In the genomic region with DNA sequence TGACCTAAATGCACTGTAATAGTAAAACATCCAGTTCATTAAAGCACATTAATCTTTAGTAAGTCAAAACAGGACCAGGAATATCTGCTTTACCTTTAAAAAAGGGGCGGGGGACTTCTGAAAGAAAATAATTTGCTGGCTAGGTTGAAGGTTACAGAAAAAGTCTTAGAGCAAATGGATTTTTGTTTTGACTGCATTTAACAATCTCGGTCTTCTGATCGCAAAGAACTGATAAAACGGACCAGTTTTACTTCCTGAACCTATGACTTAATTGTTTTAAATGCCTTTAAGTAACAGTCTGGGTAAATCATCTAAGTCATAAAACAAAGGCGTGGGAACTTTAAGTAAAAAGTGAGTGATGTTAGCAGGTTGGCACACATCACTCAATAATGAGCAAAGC, we compare ENCODE assay signal across 9 cellular contexts. TPM values are rescaled to one million over a fixed set of nuclear protein-coding genes. Genes with fewer than 3 reads are reported as not detected.
DNase-seq lines count a peak whose midpoint lies in the region; ATAC-seq and TF ChIP-seq lines count a peak whose summit lies in the region.
"Had no signal": no experiment of that assay in that cellular context is flagged by ENCODE, and none has a peak within 500 bp of the region (broad histone marks: within the 10 kb centered on the region; RNA-seq: fewer than 3 reads in every experiment).

No MANE protein-coding gene starts in this region.

- H3K4me3 ChIP-seq in DOHH2 (ENCODE audit: low read length) (peak overlapping the region; percentile 94), neural progenitor cell (peak overlapping the region; percentile 81)

- peaks cover 62% of the 10 kb centered on the region for H3K79me2 ChIP-seq in DOHH2 (ENCODE audit: control insufficient read depth, low read length)
- peaks cover 56% of the 10 kb centered on the region for H3K79me2 ChIP-seq in neural progenitor cell (ENCODE audit: low read depth)

- DNase-seq in MV-4-11 (lab: John Stamatoyannopoulos, UW) (peak; percentile 16), chondrocyte (ENCODE audit: low spot score) (no peak), neural progenitor cell (ENCODE audit: low spot score) (no peak), NCI-H1930 (lab: John Stamatoyannopoulos, UW) (no peak)
- DNase-seq: KG1 had no signal

- H3K27me3 ChIP-seq in DOHH2 (ENCODE audit: control insufficient read depth, low read length) (no peaks in the 10 kb centered on the region), neural progenitor cell (no peaks in the 10 kb centered on the region)

- H3K9me3 ChIP-seq in DOHH2 (ENCODE audit: control insufficient read depth, insufficient read depth, low read length) (no peaks in the 10 kb centered on the region), neural progenitor cell (ENCODE audit: low read depth) (no peaks in the 10 kb centered on the region)

- H3K4me1 Mint-ChIP-seq in chondrocyte (ENCODE audit: low read depth) (peaks cover 35% of the 10 kb centered on the region), neural progenitor cell (peaks cover 34% of the 10 kb centered on the region)

- H3K36me3 Mint-ChIP-seq in chondrocyte (ENCODE audit: low read depth) (no peaks in the 10 kb centered on the region), neural progenitor cell (peaks cover 4% of the 10 kb centered on the region)

- peaks cover 33% of the 10 kb centered on the region for H3K4me1 ChIP-seq in DOHH2 (ENCODE audit: control insufficient read depth, low read length)
- H3K4me1 ChIP-seq in neural progenitor cell = peaks cover 32% of the 10 kb centered on the region

- ATAC-seq in GM21423 (IDR thresholded peaks at IDR 0.05; ENCODE audit: unreplicated experiment) = no peak
- ATAC-seq in HG03520 (IDR thresholded peaks at IDR 0.05; ENCODE audit: unreplicated experiment) = no peak
- ATAC-seq in HG02870 (IDR thresholded peaks at IDR 0.05; ENCODE audit: unreplicated experiment) = no peak

- H3K27me3 Mint-ChIP-seq in chondrocyte (ENCODE audit: low read depth) (no peaks in the 10 kb centered on the region), neural progenitor cell (ENCODE audit: insufficient read depth, low read depth) (peaks cover 4% of the 10 kb centered on the region)

- H2AFZ ChIP-seq in neural progenitor cell (replicated peaks) = no peak overlapping the region

- peak overlapping the region; percentile 100 for H3K4me3 Mint-ChIP-seq in chondrocyte (ENCODE audit: unreplicated experiment)
- peak overlapping the region; percentile 96 for H3K4me3 Mint-ChIP-seq in neural progenitor cell

- peaks cover 50% of the 10 kb centered on the region for H3K36me3 ChIP-seq in DOHH2 (ENCODE audit: control insufficient read depth, low read length)
- H3K36me3 ChIP-seq in neural progenitor cell = peaks cover 13% of the 10 kb centered on the region

- H4K20me1 ChIP-seq in DOHH2 (ENCODE audit: control insufficient read depth, insufficient read depth, low read depth, low read length) = peaks cover 8% of the 10 kb centered on the region; the same call in 1 of the 2 replicates
- H4K20me1 ChIP-seq in neural progenitor cell (ENCODE audit: low read depth) = peaks cover 35% of the 10 kb centered on the region

- TF ChIP-seq CTCF in DOHH2 (IDR thresholded peaks at IDR 0.05; ENCODE audit: low read depth, low read length, poor library complexity, severe bottlenecking) = no peak
- TF ChIP-seq CTCF in chondrocyte (IDR thresholded peaks at IDR 0.05) = no peak
- TF ChIP-seq CTCF in neural progenitor cell (IDR thresholded peaks at IDR 0.05) = no peak

- H3K4me2 ChIP-seq in DOHH2 (ENCODE audit: low read length) = peak overlapping the region; percentile 88
- peak overlapping the region; percentile 98 for H3K4me2 ChIP-seq in neural progenitor cell

- H3K9ac ChIP-seq in neural progenitor cell = peak overlapping the region; percentile 53

- no peaks in the 10 kb centered on the region for H3K9me2 ChIP-seq in DOHH2 (replicated peaks; ENCODE audit: control insufficient read depth, low read length)

- peaks cover 18% of the 10 kb centered on the region for H3F3A ChIP-seq in DOHH2 (ENCODE audit: control insufficient read depth, insufficient read depth)
- peaks cover 29% of the 10 kb centered on the region for H3F3A ChIP-seq in neural progenitor cell (ENCODE audit: low read depth)

- H3K9me3 Mint-ChIP-seq in chondrocyte (ENCODE audit: low read depth) (no peaks in the 10 kb centered on the region), neural progenitor cell (peaks cover 3% of the 10 kb centered on the region)

- H3K27ac Mint-ChIP-seq in chondrocyte (ENCODE audit: unreplicated experiment) = peak overlapping the region; percentile 89
- H3K27ac Mint-ChIP-seq in neural progenitor cell = no peak overlapping the region

- H3K27ac ChIP-seq in DOHH2 (ENCODE audit: low read depth, low read length) (peak overlapping the region; percentile 84), neural progenitor cell (no peak overlapping the region)

RNA-seq across cellular contexts. Expression of gene BUB1, which starts 0.8 kb away (rescaled TPM):
- total RNA-seq in chondrocyte (7.1 to 7.8 TPM (median 7.6 TPM) in 3 replicates), neural progenitor cell (ENCODE audit: low replicate concordance) (197 and 266 TPM in 2 replicates)

RNA-seq across cellular contexts. Expression of gene ACOXL, which starts 55.3 kb away (rescaled TPM):
- total RNA-seq in chondrocyte (not detected in 3 replicates), neural progenitor cell (ENCODE audit: low replicate concordance) (2.9 TPM in 2 replicates)

Comparison
In these comparisons a context has a peak if more than half of its experiments do, and no peak if none do; other contexts are left out.
1. RNA of gene BUB1, which starts 0.8 kb away (total RNA-seq): 197 to 266 TPM in neural progenitor cell; 7.1 to 7.8 TPM in chondrocyte; every median in the first group is over 10 times any median in the second.